18 cellular contexts compared by ENCODE assay signal in genomic region chr15:31207246-31207645, GRCh38.
DNase-seq lines count a peak whose midpoint lies in the region; ATAC-seq and TF ChIP-seq lines count a peak whose summit lies in the region.
"Had no signal": no experiment of that assay in that cellular context is flagged by ENCODE, and none has a peak within 500 bp of the region (broad histone marks: within the 10 kb centered on the region; RNA-seq: fewer than 3 reads in every experiment).

No MANE protein-coding gene starts in this region.

- no peak overlapping the region for H3K4me3 ChIP-seq in CD4-positive, alpha-beta memory T cell (ENCODE audit: low read length in 2 of 2)
- no peak overlapping the region for H3K4me3 ChIP-seq in upper lobe of right lung
- H3K4me3 ChIP-seq: GM23338 had no signal

- H3K27ac Mint-ChIP-seq in activated CD8-positive, alpha-beta memory T cell treated with anti-CD3 and anti-CD28 coated beads, Interleukin-2, amount 10 ng/mL, durations not matched to agents 7 days and 5 days: peak overlapping the region; percentile 61
- peak overlapping the region; percentile 67 to 92 (median 81) for H3K27ac Mint-ChIP-seq in CD4-positive, alpha-beta memory T cell
- peak overlapping the region; percentile 41 for H3K27ac Mint-ChIP-seq in T-helper 1 cell treated with Interleukin-12 subunit alpha and Interleukin-12 subunit beta and Interleukin-4 antibody, amounts not matched to agents 30 μg/mL and 1 μg/mL, for 36 hours
- no peak overlapping the region for H3K27ac Mint-ChIP-seq in central memory CD8-positive, alpha-beta T cell (ENCODE audit: low read depth)
- H3K27ac Mint-ChIP-seq in natural killer cell treated with Interleukin-12 subunit alpha and Interleukin-12 subunit beta and Interleukin-15 and Interleukin-18, amount 100 ng/mL, for 72 hours: no peak overlapping the region
- H3K27ac Mint-ChIP-seq: GM23338, IgD-negative memory B cell had no signal

- H3K27ac ChIP-seq in CD4-positive, alpha-beta memory T cell (ENCODE audit: low read depth, low read length): no peak overlapping the region
- H3K27ac ChIP-seq in upper lobe of right lung: no peak overlapping the region

- H3K27me3 Mint-ChIP-seq in activated CD8-positive, alpha-beta memory T cell treated with anti-CD3 and anti-CD28 coated beads, Interleukin-2, amount 10 ng/mL, durations not matched to agents 7 days and 5 days: no peaks in the 10 kb centered on the region
- no peaks in the 10 kb centered on the region for H3K27me3 Mint-ChIP-seq in CD4-positive, alpha-beta memory T cell
- H3K27me3 Mint-ChIP-seq in T-helper 1 cell treated with Interleukin-12 subunit alpha and Interleukin-12 subunit beta and Interleukin-4 antibody, amounts not matched to agents 30 μg/mL and 1 μg/mL, for 36 hours (ENCODE audit: low read depth): peaks cover 6% of the 10 kb centered on the region
- H3K27me3 Mint-ChIP-seq in central memory CD8-positive, alpha-beta T cell: no peaks in the 10 kb centered on the region
- no peaks in the 10 kb centered on the region for H3K27me3 Mint-ChIP-seq in natural killer cell treated with Interleukin-12 subunit alpha and Interleukin-12 subunit beta and Interleukin-15 and Interleukin-18, amount 100 ng/mL, for 72 hours
- H3K27me3 Mint-ChIP-seq: IgD-negative memory B cell had no signal

- CTCF ChIA-PET in activated CD8-positive, alpha-beta memory T cell treated with anti-CD3 and anti-CD28 coated beads, Interleukin-2, amount 10 ng/mL, durations not matched to agents 7 days and 5 days (lab: Charles Lee): interaction anchor here (1.0 to 3.4 kb wide), 4 partner anchors 8 to 281 kb away, joined by 3 to 13 read pairs (median 6); no protein-coding TSS in a partner anchor
- CTCF ChIA-PET in CD4-positive, alpha-beta memory T cell (lab: Charles Lee; ENCODE audit: partially characterized antibody): interaction anchor here (0.7 to 2.5 kb wide), 4 partner anchors 9 to 283 kb away, joined by 5 to 20 read pairs (median 8); no protein-coding TSS in a partner anchor

- peak; percentile 67 for ATAC-seq in activated CD8-positive, alpha-beta memory T cell treated with anti-CD3 and anti-CD28 coated beads, Interleukin-2, amount 10 ng/mL, durations not matched to agents 7 days and 5 days
- peak; percentile 91 for ATAC-seq in central memory CD8-positive, alpha-beta T cell (replicated peaks; ENCODE audit: extremely low read depth, poor library complexity, severe bottlenecking)
- ATAC-seq in natural killer cell treated with Interleukin-12 subunit alpha and Interleukin-12 subunit beta and Interleukin-15 and Interleukin-18, amount 100 ng/mL, for 72 hours: no peak
- no peak for ATAC-seq in upper lobe of right lung
- ATAC-seq: GM23338 had no signal

- no peak for DNase-seq in activated CD8-positive, alpha-beta memory T cell treated with anti-CD3 and anti-CD28 coated beads, Interleukin-2, amount 10 ng/mL, durations not matched to agents 7 days and 5 days
- no peak for DNase-seq in activated CD8-positive, alpha-beta memory T cell treated with anti-CD3 and anti-CD28 coated beads, Interleukin-2, amount 50 U/mL, for 48 hours
- DNase-seq in CD4-positive, alpha-beta memory T cell: peak; percentile 57 to 73 (median 62)
- no peak for DNase-seq in central memory CD8-positive, alpha-beta T cell (ENCODE audit: low spot score in 2 of 2)
- DNase-seq in SW480 (ENCODE audit: low spot score) (no peak), upper lobe of right lung (no peak)
- no peak for DNase-seq in natural killer cell treated with Interleukin-12 subunit alpha and Interleukin-12 subunit beta and Interleukin-15 and Interleukin-18, amount 100 ng/mL, for 72 hours (ENCODE audit: low spot score)
- DNase-seq: C1 segment of cervical spinal cord, DMS79, NCI-H1436 treated with DMSO at 0.1 percent for 48 hours, NCI-H2081 treated with DMSO at 0.1 percent for 48 hours, NCI-H2227 treated with DMSO at 0.1 percent for 48 hours, NCI-H524 treated with DMSO at 0.1 percent for 48 hours, OCI-M1, RPMI8226 had no signal

- peaks cover 9% of the 10 kb centered on the region for H3K9me3 Mint-ChIP-seq in activated CD8-positive, alpha-beta memory T cell treated with anti-CD3 and anti-CD28 coated beads, Interleukin-2, amount 10 ng/mL, durations not matched to agents 7 days and 5 days (ENCODE audit: low read depth)
- no peaks in the 10 kb centered on the region for H3K9me3 Mint-ChIP-seq in CD4-positive, alpha-beta memory T cell
- H3K9me3 Mint-ChIP-seq in T-helper 1 cell treated with Interleukin-12 subunit alpha and Interleukin-12 subunit beta and Interleukin-4 antibody, amounts not matched to agents 30 μg/mL and 1 μg/mL, for 36 hours: peaks cover 16% of the 10 kb centered on the region
- no peaks in the 10 kb centered on the region for H3K9me3 Mint-ChIP-seq in central memory CD8-positive, alpha-beta T cell
- H3K9me3 Mint-ChIP-seq in natural killer cell treated with Interleukin-12 subunit alpha and Interleukin-12 subunit beta and Interleukin-15 and Interleukin-18, amount 100 ng/mL, for 72 hours: no peaks in the 10 kb centered on the region
- H3K9me3 Mint-ChIP-seq: IgD-negative memory B cell had no signal

- H3K4me1 Mint-ChIP-seq in activated CD8-positive, alpha-beta memory T cell treated with anti-CD3 and anti-CD28 coated beads, Interleukin-2, amount 10 ng/mL, durations not matched to agents 7 days and 5 days: peaks cover 26% of the 10 kb centered on the region
- peaks cover 14 to 34% (median 22%) of the 10 kb centered on the region in 4 donors for H3K4me1 Mint-ChIP-seq in CD4-positive, alpha-beta memory T cell
- H3K4me1 Mint-ChIP-seq in T-helper 1 cell treated with Interleukin-12 subunit alpha and Interleukin-12 subunit beta and Interleukin-4 antibody, amounts not matched to agents 30 μg/mL and 1 μg/mL, for 36 hours (ENCODE audit: low read depth): peaks cover 41% of the 10 kb centered on the region
- peaks cover 7% of the 10 kb centered on the region for H3K4me1 Mint-ChIP-seq in central memory CD8-positive, alpha-beta T cell
- peaks cover 14% of the 10 kb centered on the region in 2 donors for H3K4me1 Mint-ChIP-seq in natural killer cell treated with Interleukin-12 subunit alpha and Interleukin-12 subunit beta and Interleukin-15 and Interleukin-18, amount 100 ng/mL, for 72 hours (ENCODE audit: low read depth in 2 of 2)
- H3K4me1 Mint-ChIP-seq: GM23338 had no signal

- no peaks in the 10 kb centered on the region for H3K27me3 ChIP-seq in CD4-positive, alpha-beta memory T cell (ENCODE audit: insufficient read depth, low read length)
- H3K27me3 ChIP-seq in upper lobe of right lung: no peaks in the 10 kb centered on the region

- H3K36me3 ChIP-seq in CD4-positive, alpha-beta memory T cell (ENCODE audit: insufficient read depth, low read length): no peaks in the 10 kb centered on the region
- no peaks in the 10 kb centered on the region for H3K36me3 ChIP-seq in upper lobe of right lung

- H3K4me1 ChIP-seq in CD4-positive, alpha-beta memory T cell (ENCODE audit: insufficient read depth, low read length): peaks cover 35% of the 10 kb centered on the region
- H3K4me1 ChIP-seq in upper lobe of right lung: peaks cover 1% of the 10 kb centered on the region

- POLR2A ChIA-PET in CD4-positive, alpha-beta memory T cell (lab: Charles Lee; ENCODE audit: partially characterized antibody): interaction anchor here (0.7 to 2.5 kb wide), 11 partner anchors 8 to 281 kb away, joined by 3 to 14 read pairs (median 5); partner anchors contain the start of gene KLF13

- H3K36me3 Mint-ChIP-seq in activated CD8-positive, alpha-beta memory T cell treated with anti-CD3 and anti-CD28 coated beads, Interleukin-2, amount 10 ng/mL, durations not matched to agents 7 days and 5 days: peaks cover 6% of the 10 kb centered on the region
- H3K36me3 Mint-ChIP-seq in CD4-positive, alpha-beta memory T cell: no peaks in the 10 kb centered on the region
- peaks cover 15% of the 10 kb centered on the region for H3K36me3 Mint-ChIP-seq in T-helper 1 cell treated with Interleukin-12 subunit alpha and Interleukin-12 subunit beta and Interleukin-4 antibody, amounts not matched to agents 30 μg/mL and 1 μg/mL, for 36 hours (ENCODE audit: low read depth)
- peaks cover 2% of the 10 kb centered on the region for H3K36me3 Mint-ChIP-seq in central memory CD8-positive, alpha-beta T cell (ENCODE audit: insufficient read depth)
- H3K36me3 Mint-ChIP-seq in natural killer cell treated with Interleukin-12 subunit alpha and Interleukin-12 subunit beta and Interleukin-15 and Interleukin-18, amount 100 ng/mL, for 72 hours: no peaks in the 10 kb centered on the region
- H3K36me3 Mint-ChIP-seq: IgD-negative memory B cell had no signal

- H3K9me3 ChIP-seq in CD4-positive, alpha-beta memory T cell (ENCODE audit: control insufficient read depth in 1 of 2, low read length in 2 of 2): no peaks in the 10 kb centered on the region
- H3K9me3 ChIP-seq in upper lobe of right lung: no peaks in the 10 kb centered on the region

- TF ChIP-seq CTCF in upper lobe of right lung (IDR thresholded peaks at IDR 0.05): no peak

- H3K4me3 Mint-ChIP-seq in activated CD8-positive, alpha-beta memory T cell treated with anti-CD3 and anti-CD28 coated beads, Interleukin-2, amount 10 ng/mL, durations not matched to agents 7 days and 5 days: no peak overlapping the region
- peak overlapping the region in 6 of 8 donors; percentile 27 to 61 (median 38) for H3K4me3 Mint-ChIP-seq in CD4-positive, alpha-beta memory T cell
- peak overlapping the region; percentile 26 for H3K4me3 Mint-ChIP-seq in T-helper 1 cell treated with Interleukin-12 subunit alpha and Interleukin-12 subunit beta and Interleukin-4 antibody, amounts not matched to agents 30 μg/mL and 1 μg/mL, for 36 hours
- no peak overlapping the region for H3K4me3 Mint-ChIP-seq in central memory CD8-positive, alpha-beta T cell
- no peak overlapping the region for H3K4me3 Mint-ChIP-seq in natural killer cell treated with Interleukin-12 subunit alpha and Interleukin-12 subunit beta and Interleukin-15 and Interleukin-18, amount 100 ng/mL, for 72 hours
- H3K4me3 Mint-ChIP-seq: GM23338 had no signal

- intact Hi-C loops in CD4-positive, alpha-beta memory T cell (cut with micrococcal nuclease): loop anchor here (1.0 kb wide), 1 partner anchor 8 kb away; no protein-coding TSS in a partner anchor
- intact Hi-C loops in upper lobe of right lung (cut with DNase I): no loop called here

Comparison
In these comparisons a context has a peak if more than half of its experiments do, and no peak if none do; other contexts are left out.
1. ATAC-seq: peak in activated CD8-positive, alpha-beta memory T cell treated with anti-CD3 and anti-CD28 coated beads, Interleukin-2, amount 10 ng/mL, durations not matched to agents 7 days and 5 days (single experiment) and central memory CD8-positive, alpha-beta T cell (single experiment); none in natural killer cell treated with Interleukin-12 subunit alpha and Interleukin-12 subunit beta and Interleukin-15 and Interleukin-18, amount 100 ng/mL, for 72 hours (0 of 2) and upper lobe of right lung (single experiment).
2. DNase-seq: peak in CD4-positive, alpha-beta memory T cell (5 of 5); none in activated CD8-positive, alpha-beta memory T cell treated with anti-CD3 and anti-CD28 coated beads, Interleukin-2, amount 10 ng/mL, durations not matched to agents 7 days and 5 days (single experiment), activated CD8-positive, alpha-beta memory T cell treated with anti-CD3 and anti-CD28 coated beads, Interleukin-2, amount 50 U/mL, for 48 hours (single experiment), central memory CD8-positive, alpha-beta T cell (0 of 2), SW480 (single experiment), natural killer cell treated with Interleukin-12 subunit alpha and Interleukin-12 subunit beta and Interleukin-15 and Interleukin-18, amount 100 ng/mL, for 72 hours (single experiment) and upper lobe of right lung (single experiment).
3. H3K27ac Mint-ChIP-seq: peak in activated CD8-positive, alpha-beta memory T cell treated with anti-CD3 and anti-CD28 coated beads, Interleukin-2, amount 10 ng/mL, durations not matched to agents 7 days and 5 days (single experiment), CD4-positive, alpha-beta memory T cell (7 of 7) and T-helper 1 cell treated with Interleukin-12 subunit alpha and Interleukin-12 subunit beta and Interleukin-4 antibody, amounts not matched to agents 30 μg/mL and 1 μg/mL, for 36 hours (single experiment); none in central memory CD8-positive, alpha-beta T cell (single experiment) and natural killer cell treated with Interleukin-12 subunit alpha and Interleukin-12 subunit beta and Interleukin-15 and Interleukin-18, amount 100 ng/mL, for 72 hours (0 of 2).
4. H3K4me3 Mint-ChIP-seq: peak in CD4-positive, alpha-beta memory T cell (6 of 8) and T-helper 1 cell treated with Interleukin-12 subunit alpha and Interleukin-12 subunit beta and Interleukin-4 antibody, amounts not matched to agents 30 μg/mL and 1 μg/mL, for 36 hours (single experiment); none in activated CD8-positive, alpha-beta memory T cell treated with anti-CD3 and anti-CD28 coated beads, Interleukin-2, amount 10 ng/mL, durations not matched to agents 7 days and 5 days (single experiment), central memory CD8-positive, alpha-beta T cell (single experiment) and natural killer cell treated with Interleukin-12 subunit alpha and Interleukin-12 subunit beta and Interleukin-15 and Interleukin-18, amount 100 ng/mL, for 72 hours (single experiment).